Comparison of ENCODE assay signal across 12 cellular contexts in genomic region chr11:2741377-2742131, GRCh38. TPM values are rescaled to one million over a fixed set of nuclear protein-coding genes. Genes with fewer than 3 reads are reported as not detected.
DNase-seq lines count a peak whose midpoint lies in the region; ATAC-seq, FAIRE-seq and TF ChIP-seq lines count a peak whose summit lies in the region.
"Had no signal": no experiment of that assay in that cellular context is flagged by ENCODE, and none has a peak within 500 bp of the region (broad histone marks: within the 10 kb centered on the region; RNA-seq: fewer than 3 reads in every experiment).

No MANE protein-coding gene starts in this region.

- H3F3A ChIP-seq in PC-9 (ENCODE audit: insufficient read depth, low read depth): 0 out of 2 replicates have a peak, but pooled peaks cover 12% of the 10 kb centered on the region

- intact Hi-C loops in PC-9 (cut with micrococcal nuclease; ENCODE audit: unreplicated experiment): no loop called here

- H2AFZ ChIP-seq in PC-9: no peak overlapping the region

- H3K36me3 ChIP-seq in PC-9 (ENCODE audit: low read depth): no peaks in the 10 kb centered on the region

- no TSS peak for BruUV-seq in PC-9 (replicated peaks; lab: Mats Ljungman, UMichigan)

- CTCF ChIA-PET in PC-9 (lab: Charles Lee): interaction anchor here (0.8 kb wide), 1 partner anchor 37 kb away, joined by 3 read pairs; no protein-coding TSS in a partner anchor

- POLR2A ChIA-PET in PC-9 (lab: Charles Lee; ENCODE audit: unreplicated experiment): no interaction called here

- no peaks in the 10 kb centered on the region for H3K27me3 Mint-ChIP-seq in progenitor cell of endocrine pancreas

- H3K36me3 Mint-ChIP-seq in progenitor cell of endocrine pancreas (ENCODE audit: insufficient read depth): no peaks in the 10 kb centered on the region
- H3K36me3 Mint-ChIP-seq: stimulated activated effector memory CD8-positive, alpha-beta T cell treated with anti-CD3 and anti-CD28 coated beads, Interleukin-12 subunit alpha, Interleukin-12 subunit beta, amount 100 ng/mL, for 72 hours had no signal

- DNase-seq in EH (ENCODE audit: low read depth) (peak; percentile 64), PC-9 (peak; percentile 57 to 74), foreskin keratinocyte (peak in 1 of 2 donors; percentile 16), progenitor cell of endocrine pancreas (ENCODE audit: low spot score, unreplicated experiment) (no peak), NCI-H2081 (lab: John Stamatoyannopoulos, UW) (no peak), GM19239 (ENCODE audit: insufficient read length, low spot score) (no peak)
- DNase-seq in activated CD4-positive, alpha-beta T cell treated with anti-CD3 and anti-CD28 coated beads for 48 hours: no peak

- peak overlapping the region; percentile 74 for H3K4me2 ChIP-seq in PC-9
- H3K4me2 ChIP-seq: KMS-11 had no signal

- H4K20me1 ChIP-seq in PC-9 (ENCODE audit: insufficient read depth): no peaks in the 10 kb centered on the region

- no peak for FAIRE-seq in GM19239 (lab: Jason Lieb, UNC)
- FAIRE-seq: G401.6 had no signal

- peak overlapping the region; percentile 63 for H3K27ac ChIP-seq in PC-9
- H3K27ac ChIP-seq in foreskin keratinocyte: no peak overlapping the region
- H3K27ac ChIP-seq: epithelial cell of prostate, KMS-11 had no signal

- H3K4me3 ChIP-seq in PC-9: no peak overlapping the region; the same call in 1 of the 2 replicates

- H3K79me2 ChIP-seq in PC-9 (ENCODE audit: low read depth): no peaks in the 10 kb centered on the region

- H3K4me1 Mint-ChIP-seq in progenitor cell of endocrine pancreas (ENCODE audit: low read depth): peaks cover 35% of the 10 kb centered on the region
- H3K4me1 Mint-ChIP-seq: stimulated activated effector memory CD8-positive, alpha-beta T cell treated with anti-CD3 and anti-CD28 coated beads, Interleukin-12 subunit alpha, Interleukin-12 subunit beta, amount 100 ng/mL, for 72 hours had no signal

- no peaks in the 10 kb centered on the region for H3K9me3 Mint-ChIP-seq in progenitor cell of endocrine pancreas (ENCODE audit: low read depth)
- H3K9me3 Mint-ChIP-seq: stimulated activated effector memory CD8-positive, alpha-beta T cell treated with anti-CD3 and anti-CD28 coated beads, Interleukin-12 subunit alpha, Interleukin-12 subunit beta, amount 100 ng/mL, for 72 hours had no signal

- no peaks in the 10 kb centered on the region for H3K27me3 ChIP-seq in PC-9 (ENCODE audit: insufficient read depth, low read depth)
- peaks cover 9% of the 10 kb centered on the region for H3K27me3 ChIP-seq in foreskin keratinocyte

- H3K4me1 ChIP-seq in PC-9 (replicated peaks; ENCODE audit: insufficient read depth) (peaks cover 23% of the 10 kb centered on the region), foreskin keratinocyte (no peaks in the 10 kb centered on the region)

- no peaks in the 10 kb centered on the region for H3K9me3 ChIP-seq in PC-9 (ENCODE audit: insufficient read depth, low read depth)

- peak; percentile 14 for ATAC-seq in foreskin keratinocyte
- ATAC-seq in HG03469 (IDR thresholded peaks at IDR 0.05; ENCODE audit: unreplicated experiment): no peak

- H3K4me3 Mint-ChIP-seq in progenitor cell of endocrine pancreas (ENCODE audit: low read depth): no peak overlapping the region
- H3K4me3 Mint-ChIP-seq: stimulated activated effector memory CD8-positive, alpha-beta T cell treated with anti-CD3 and anti-CD28 coated beads, Interleukin-12 subunit alpha, Interleukin-12 subunit beta, amount 100 ng/mL, for 72 hours had no signal

- TF ChIP-seq CTCF in PC-9 (conservative IDR thresholded peaks at IDR 0.05) (no peak), foreskin keratinocyte (conservative IDR thresholded peaks at IDR 0.05) (no peak), progenitor cell of endocrine pancreas (IDR thresholded peaks at IDR 0.05; ENCODE audit: unreplicated experiment) (no peak)

- no peaks in the 10 kb centered on the region for H3K9me2 ChIP-seq in PC-9 (ENCODE audit: insufficient read depth)

- peak overlapping the region; percentile 54 for H3K27ac Mint-ChIP-seq in progenitor cell of endocrine pancreas
- H3K27ac Mint-ChIP-seq: stimulated activated effector memory CD8-positive, alpha-beta T cell treated with anti-CD3 and anti-CD28 coated beads, Interleukin-12 subunit alpha, Interleukin-12 subunit beta, amount 100 ng/mL, for 72 hours had no signal

RNA-seq across cellular contexts. Expression of gene KCNQ1OT1, which starts 41.8 kb away (rescaled TPM):
- total RNA-seq in PC-9 (2021) (3.4 and 4.3 TPM in 2 replicates), foreskin keratinocyte (0.25 and 0.34 TPM in 2 replicates), progenitor cell of endocrine pancreas (18.0 and 18.7 TPM in 2 replicates)
- under 0.01 TPM in 2 replicates for polyA plus RNA-seq in foreskin keratinocyte

Comparison
In these comparisons a context has a peak if more than half of its experiments do, and no peak if none do; other contexts are left out.
1. DNase-seq: peak in EH (single experiment) and PC-9 (2 of 2); none in progenitor cell of endocrine pancreas (single experiment), activated CD4-positive, alpha-beta T cell treated with anti-CD3 and anti-CD28 coated beads for 48 hours (single experiment), NCI-H2081 (0 of 2) and GM19239 (single experiment).